In the genomic region with DNA sequence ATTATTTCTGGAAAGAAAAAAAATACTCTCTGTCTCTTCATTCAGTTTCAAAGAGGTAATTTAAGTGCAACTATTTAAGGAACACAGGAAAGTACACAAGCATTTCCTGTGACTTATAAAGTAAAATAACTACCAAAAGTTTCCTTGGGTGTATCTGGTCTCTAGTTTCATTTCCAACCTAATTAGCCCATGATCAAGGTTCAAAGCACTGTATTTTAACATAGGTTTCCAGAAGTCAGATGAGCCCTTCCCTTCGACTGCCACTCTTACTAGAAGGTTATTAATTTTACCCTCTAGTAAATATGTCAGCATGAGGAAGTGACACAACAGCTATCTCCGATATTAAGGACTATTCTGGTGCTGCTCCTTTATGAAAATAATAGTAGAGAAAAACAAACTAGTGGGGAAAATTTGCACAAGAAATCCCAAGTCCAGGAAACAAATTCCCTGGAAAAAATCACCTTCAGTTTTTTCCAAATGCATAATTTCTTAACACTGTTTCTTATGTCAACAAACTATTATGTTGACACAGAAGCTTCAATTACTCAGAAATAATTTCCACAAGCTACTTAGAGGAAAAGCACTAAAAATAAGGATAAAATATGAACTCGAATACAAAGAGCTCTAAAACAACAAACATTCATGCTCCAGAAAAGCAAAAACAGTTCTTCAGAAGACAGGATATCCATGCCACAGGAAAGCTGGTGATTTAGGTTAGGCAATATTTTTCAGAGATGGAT, we compare ENCODE assay signal across 12 cellular contexts. TPM values are rescaled to one million over a fixed set of nuclear protein-coding genes. Genes with fewer than 3 reads are reported as not detected.
DNase-seq lines count a peak whose midpoint lies in the region; ATAC-seq lines count a peak whose summit lies in the region.
"Had no signal": no experiment of that assay in that cellular context is flagged by ENCODE, and none has a peak within 500 bp of the region (broad histone marks: within the 10 kb centered on the region; RNA-seq: fewer than 3 reads in every experiment).

No MANE protein-coding gene starts in this region.

- H3K27ac Mint-ChIP-seq in activated CD8-positive, alpha-beta memory T cell treated with anti-CD3 and anti-CD28 coated beads, Interleukin-2, amount 10 ng/mL, durations not matched to agents 7 days and 5 days: peak overlapping the region; percentile 48
- H3K27ac Mint-ChIP-seq in activated T-helper 17 cell treated with anti-CD3 and anti-CD28 coated beads, Interleukin-2, amount 50 U/mL, for 72 hours: peak overlapping the region; percentile 77
- H3K27ac Mint-ChIP-seq in stimulated activated memory B cell treated with anti-CD40 and anti-IgM and Interleukin-4, amounts not matched to agents 10 μg/mL and 1 μg/mL and 100 μg/mL, for 72 hours: peak overlapping the region; percentile 74

- no peak overlapping the region for H3K4me3 Mint-ChIP-seq in activated CD8-positive, alpha-beta memory T cell treated with anti-CD3 and anti-CD28 coated beads, Interleukin-2, amount 10 ng/mL, durations not matched to agents 7 days and 5 days
- H3K4me3 Mint-ChIP-seq in activated T-helper 17 cell treated with anti-CD3 and anti-CD28 coated beads, Interleukin-2, amount 50 U/mL, for 72 hours: peak overlapping the region; percentile 32
- no peak overlapping the region for H3K4me3 Mint-ChIP-seq in stimulated activated memory B cell treated with anti-CD40 and anti-IgM and Interleukin-4, amounts not matched to agents 10 μg/mL and 1 μg/mL and 100 μg/mL, for 72 hours

- no peak for ATAC-seq in activated CD8-positive, alpha-beta memory T cell treated with anti-CD3 and anti-CD28 coated beads, Interleukin-2, amount 10 ng/mL, durations not matched to agents 7 days and 5 days
- ATAC-seq in GM21786 (IDR thresholded peaks at IDR 0.05; ENCODE audit: unreplicated experiment) (peak; percentile 64), GM21717 (IDR thresholded peaks at IDR 0.05; ENCODE audit: unreplicated experiment) (no peak)
- peak; percentile 28 for ATAC-seq in activated T-helper 17 cell treated with anti-CD3 and anti-CD28 coated beads, Interleukin-2, amount 50 U/mL, for 72 hours (replicated peaks)
- ATAC-seq in stimulated activated memory B cell treated with anti-CD40 and anti-IgM and Interleukin-4, amounts not matched to agents 10 μg/mL and 1 μg/mL and 100 μg/mL, for 72 hours: no peak
- ATAC-seq: HCT116 had no signal

- CTCF ChIA-PET in activated CD8-positive, alpha-beta memory T cell treated with anti-CD3 and anti-CD28 coated beads, Interleukin-2, amount 10 ng/mL, durations not matched to agents 7 days and 5 days (lab: Charles Lee): interaction anchor here (1.2 kb wide), 1 partner anchor 66 kb away, joined by 5 read pairs; no protein-coding TSS in a partner anchor

- peaks cover 6% of the 10 kb centered on the region for H3K4me1 Mint-ChIP-seq in activated CD8-positive, alpha-beta memory T cell treated with anti-CD3 and anti-CD28 coated beads, Interleukin-2, amount 10 ng/mL, durations not matched to agents 7 days and 5 days
- H3K4me1 Mint-ChIP-seq in activated T-helper 17 cell treated with anti-CD3 and anti-CD28 coated beads, Interleukin-2, amount 50 U/mL, for 72 hours: no peaks in the 10 kb centered on the region
- H3K4me1 Mint-ChIP-seq in stimulated activated memory B cell treated with anti-CD40 and anti-IgM and Interleukin-4, amounts not matched to agents 10 μg/mL and 1 μg/mL and 100 μg/mL, for 72 hours: peaks cover 17% of the 10 kb centered on the region

- H3K9me3 Mint-ChIP-seq in activated CD8-positive, alpha-beta memory T cell treated with anti-CD3 and anti-CD28 coated beads, Interleukin-2, amount 10 ng/mL, durations not matched to agents 7 days and 5 days (ENCODE audit: low read depth): no peaks in the 10 kb centered on the region
- H3K9me3 Mint-ChIP-seq in activated T-helper 17 cell treated with anti-CD3 and anti-CD28 coated beads, Interleukin-2, amount 50 U/mL, for 72 hours: no peaks in the 10 kb centered on the region
- no peaks in the 10 kb centered on the region for H3K9me3 Mint-ChIP-seq in stimulated activated memory B cell treated with anti-CD40 and anti-IgM and Interleukin-4, amounts not matched to agents 10 μg/mL and 1 μg/mL and 100 μg/mL, for 72 hours

- peaks cover 9% of the 10 kb centered on the region for H3K36me3 Mint-ChIP-seq in activated CD8-positive, alpha-beta memory T cell treated with anti-CD3 and anti-CD28 coated beads, Interleukin-2, amount 10 ng/mL, durations not matched to agents 7 days and 5 days
- H3K36me3 Mint-ChIP-seq in activated T-helper 17 cell treated with anti-CD3 and anti-CD28 coated beads, Interleukin-2, amount 50 U/mL, for 72 hours (ENCODE audit: low read depth): peaks cover 81% of the 10 kb centered on the region
- peaks cover 42% of the 10 kb centered on the region for H3K36me3 Mint-ChIP-seq in stimulated activated memory B cell treated with anti-CD40 and anti-IgM and Interleukin-4, amounts not matched to agents 10 μg/mL and 1 μg/mL and 100 μg/mL, for 72 hours

- DNase-seq in activated CD8-positive, alpha-beta memory T cell treated with anti-CD3 and anti-CD28 coated beads, Interleukin-2, amount 10 ng/mL, durations not matched to agents 7 days and 5 days: no peak
- no peak for DNase-seq in activated CD8-positive, alpha-beta memory T cell treated with anti-CD3 and anti-CD28 coated beads, Interleukin-2, amount 50 U/mL, for 48 hours
- DNase-seq in glomerular visceral epithelial cell (ENCODE audit: extremely low spot score): no peak
- no peak for DNase-seq in DMS53 (lab: John Stamatoyannopoulos, UW)
- DNase-seq: NCI-H2107, retina, SHP77 had no signal

- no peaks in the 10 kb centered on the region for H3K27me3 Mint-ChIP-seq in activated CD8-positive, alpha-beta memory T cell treated with anti-CD3 and anti-CD28 coated beads, Interleukin-2, amount 10 ng/mL, durations not matched to agents 7 days and 5 days
- H3K27me3 Mint-ChIP-seq in activated T-helper 17 cell treated with anti-CD3 and anti-CD28 coated beads, Interleukin-2, amount 50 U/mL, for 72 hours: no peaks in the 10 kb centered on the region
- no peaks in the 10 kb centered on the region for H3K27me3 Mint-ChIP-seq in stimulated activated memory B cell treated with anti-CD40 and anti-IgM and Interleukin-4, amounts not matched to agents 10 μg/mL and 1 μg/mL and 100 μg/mL, for 72 hours

RNA-seq across cellular contexts. Expression of gene CCPG1, which starts 35.3 kb away (rescaled TPM):
- 10 to 100 TPM; 19.2 to 22.0 TPM for total RNA-seq in activated CD8-positive, alpha-beta memory T cell treated with anti-CD3 and anti-CD28 coated beads, Interleukin-2, amount 10 ng/mL, durations not matched to agents 7 days and 5 days
- 10 to 100 TPM in 1 of 2 donors, 1 to 10 TPM in 1; 8.7 to 10.9 TPM for total RNA-seq in activated T-helper 17 cell treated with anti-CD3 and anti-CD28 coated beads, Interleukin-2, amount 50 U/mL, for 72 hours

RNA-seq across cellular contexts. Expression of gene PIERCE2, which starts 35.4 kb away (rescaled TPM):
- total RNA-seq in activated CD8-positive, alpha-beta memory T cell treated with anti-CD3 and anti-CD28 coated beads, Interleukin-2, amount 10 ng/mL, durations not matched to agents 7 days and 5 days: not detected
- not detected for total RNA-seq in activated T-helper 17 cell treated with anti-CD3 and anti-CD28 coated beads, Interleukin-2, amount 50 U/mL, for 72 hours

RNA-seq across cellular contexts. Expression of gene PIGB, which starts 53.8 kb away (rescaled TPM):
- 10 to 100 TPM; 29.8 to 31.2 TPM for total RNA-seq in activated CD8-positive, alpha-beta memory T cell treated with anti-CD3 and anti-CD28 coated beads, Interleukin-2, amount 10 ng/mL, durations not matched to agents 7 days and 5 days
- 10 to 100 TPM; 25.7 to 32.9 TPM for total RNA-seq in activated T-helper 17 cell treated with anti-CD3 and anti-CD28 coated beads, Interleukin-2, amount 50 U/mL, for 72 hours

RNA-seq across cellular contexts. Expression of gene PIGBOS1, which starts 53.9 kb away (rescaled TPM):
- 10 to 100 TPM; 13.2 to 14.3 TPM for total RNA-seq in activated CD8-positive, alpha-beta memory T cell treated with anti-CD3 and anti-CD28 coated beads, Interleukin-2, amount 10 ng/mL, durations not matched to agents 7 days and 5 days
- total RNA-seq in activated T-helper 17 cell treated with anti-CD3 and anti-CD28 coated beads, Interleukin-2, amount 50 U/mL, for 72 hours: 10 to 100 TPM in 1 of 2 donors, 1 to 10 TPM in 1; 7.8 to 10.9 TPM

Comparison
In these comparisons a context has a peak if more than half of its experiments do, and no peak if none do; other contexts are left out.
1. ATAC-seq: peak in GM21786 (single experiment) and activated T-helper 17 cell treated with anti-CD3 and anti-CD28 coated beads, Interleukin-2, amount 50 U/mL, for 72 hours (single experiment); none in activated CD8-positive, alpha-beta memory T cell treated with anti-CD3 and anti-CD28 coated beads, Interleukin-2, amount 10 ng/mL, durations not matched to agents 7 days and 5 days (single experiment), stimulated activated memory B cell treated with anti-CD40 and anti-IgM and Interleukin-4, amounts not matched to agents 10 μg/mL and 1 μg/mL and 100 μg/mL, for 72 hours (single experiment) and GM21717 (single experiment).
2. Peak in every context shown above with its lines, with median percentiles within 50 percentile points of each other: H3K27ac Mint-ChIP-seq.